22 cellular contexts compared by ENCODE assay signal in the genomic region with DNA sequence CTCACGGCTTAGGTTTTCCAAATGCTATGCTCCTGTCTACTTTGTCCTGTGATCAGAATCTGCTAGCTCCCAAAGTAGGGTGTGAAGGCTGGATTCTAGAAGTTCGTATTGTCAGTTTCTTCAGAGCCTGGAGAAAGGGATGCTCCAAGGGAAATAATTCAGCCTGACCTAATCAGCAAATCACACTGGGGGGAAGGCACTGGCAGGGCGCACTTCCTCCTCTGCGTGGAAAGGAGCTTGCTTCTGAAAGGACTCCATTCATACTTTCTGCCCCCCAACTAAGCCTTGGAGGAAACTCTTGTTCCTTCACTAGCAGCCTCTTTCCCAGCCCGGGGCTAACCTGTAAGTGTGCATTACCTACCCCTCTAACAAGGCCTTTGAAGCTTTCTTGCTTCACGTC.
"Had no signal": no experiment of that assay in that cellular context is flagged by ENCODE, and none has a peak within 500 bp of the region (broad histone marks: within the 10 kb centered on the region; RNA-seq: fewer than 3 reads in every experiment).

No MANE protein-coding gene starts in this region.

- H3K4me3 Mint-ChIP-seq: naive thymus-derived CD8-positive, alpha-beta T cell; stimulated activated effector memory CD8-positive, alpha-beta T cell treated with anti-CD3 and anti-CD28 coated beads, Interleukin-12 subunit alpha, Interleukin-12 subunit beta, amount 100 ng/mL, for 72 hours; type B pancreatic cell had no signal

- H3K4me1 ChIP-seq: parathyroid adenoma, prostate gland, right lobe of liver had no signal

- H2AFZ ChIP-seq: parathyroid adenoma had no signal

- H3K4me3 ChIP-seq: coronary artery, dorsolateral prefrontal cortex, gastrocnemius medialis, heart right ventricle, mucosa of descending colon, prostate gland, right lobe of liver, suprapubic skin, thyroid gland had no signal

- H3K27ac ChIP-seq: coronary artery, gastrocnemius medialis, heart right ventricle, parathyroid adenoma, prostate gland, right lobe of liver, suprapubic skin, thyroid gland had no signal

- H3K36me3 ChIP-seq: gastrocnemius medialis, prostate gland had no signal

- FAIRE-seq: islet of Langerhans, urothelium cell line had no signal

- H3K9me3 ChIP-seq: gastrocnemius medialis, heart right ventricle, mucosa of descending colon, prostate gland, right lobe of liver, suprapubic skin, thyroid gland had no signal

- H3K36me3 Mint-ChIP-seq: naive thymus-derived CD8-positive, alpha-beta T cell; stimulated activated effector memory CD8-positive, alpha-beta T cell treated with anti-CD3 and anti-CD28 coated beads, Interleukin-12 subunit alpha, Interleukin-12 subunit beta, amount 100 ng/mL, for 72 hours had no signal

- H3K4me1 Mint-ChIP-seq: naive thymus-derived CD8-positive, alpha-beta T cell; stimulated activated effector memory CD8-positive, alpha-beta T cell treated with anti-CD3 and anti-CD28 coated beads, Interleukin-12 subunit alpha, Interleukin-12 subunit beta, amount 100 ng/mL, for 72 hours had no signal

- H3K27me3 ChIP-seq: dorsolateral prefrontal cortex, gastrocnemius medialis, heart right ventricle, right lobe of liver, suprapubic skin, thyroid gland had no signal

- H3K27ac Mint-ChIP-seq: naive thymus-derived CD8-positive, alpha-beta T cell; stimulated activated effector memory CD8-positive, alpha-beta T cell treated with anti-CD3 and anti-CD28 coated beads, Interleukin-12 subunit alpha, Interleukin-12 subunit beta, amount 100 ng/mL, for 72 hours; type B pancreatic cell had no signal

- H3K9ac ChIP-seq: parathyroid adenoma had no signal

- H3K79me2 ChIP-seq: parathyroid adenoma had no signal

- H3K27me3 Mint-ChIP-seq: type B pancreatic cell had no signal

- DNase-seq: effector CD8-positive, alpha-beta T cell; gastrocnemius medialis; mammary epithelial cell; mucosa of descending colon; naive thymus-derived CD8-positive, alpha-beta T cell; occipital lobe; retina; right lobe of liver; stimulated activated CD4-positive, alpha-beta T cell treated with anti-CD3 and anti-CD28 coated beads, Interleukin-4, amount 100 ng/mL, for 1 hour; stimulated activated CD8-positive, alpha-beta memory T cell treated with anti-CD3 and anti-CD28 coated beads, Interleukin-4, amount 100 ng/mL, for 48 hours; stimulated activated naive CD8-positive, alpha-beta T cell treated with anti-CD3 and anti-CD28 coated beads, Interleukin-15, Interleukin-2, amounts not matched to agents 100 U/mL and 50 U/mL, for 24 hours; thyroid gland had no signal

- H3K9me3 Mint-ChIP-seq: stimulated activated effector memory CD8-positive, alpha-beta T cell treated with anti-CD3 and anti-CD28 coated beads, Interleukin-12 subunit alpha, Interleukin-12 subunit beta, amount 100 ng/mL, for 72 hours; type B pancreatic cell had no signal
